Comparison of ENCODE assay signal across 9 cellular contexts in genomic region chr14:26595922-26596721, GRCh38. TPM values are rescaled to one million over a fixed set of nuclear protein-coding genes. Genes with fewer than 3 reads are reported as not detected.
DNase-seq lines count a peak whose midpoint lies in the region; ATAC-seq and TF ChIP-seq lines count a peak whose summit lies in the region.
"Had no signal": no experiment of that assay in that cellular context is flagged by ENCODE, and none has a peak within 500 bp of the region (broad histone marks: within the 10 kb centered on the region; RNA-seq: fewer than 3 reads in every experiment).

No MANE protein-coding gene starts in this region.

- WGBS in right lobe of liver (ENCODE audit: insufficient coverage, low coverage, low lambda C conversion rate, missing lambda C conversion rate), result 23% methylated on average over 15 of the region's 15 CpGs

- H3K4me1 ChIP-seq in ascending aorta (no peaks in the 10 kb centered on the region), right lobe of liver (peaks cover 0 to 3% (median 0%) of the 10 kb centered on the region in 4 donors), thoracic aorta (ENCODE audit: control insufficient read depth in 1 of 2, low read depth in 2 of 2) (peaks cover 0 to 10% of the 10 kb centered on the region in 2 donors)

- H3K4me3 ChIP-seq in ascending aorta, result peak overlapping the region; percentile 64 to 71
- peak overlapping the region; percentile 40 to 54 (median 48) for H3K4me3 ChIP-seq in right lobe of liver
- peak overlapping the region; percentile 91 for H3K4me3 ChIP-seq in thoracic aorta

- H3K36me3 ChIP-seq in ascending aorta, result no peaks in the 10 kb centered on the region
- no peaks in the 10 kb centered on the region for H3K36me3 ChIP-seq in right lobe of liver
- no peaks in the 10 kb centered on the region for H3K36me3 ChIP-seq in thoracic aorta

- ATAC-seq in right lobe of liver (no peak), thoracic aorta (ENCODE audit: insufficient number of reproducible peaks, low FRiP score, low read depth) (no peak), HG02840 (IDR thresholded peaks at IDR 0.05; ENCODE audit: low FRiP score, unreplicated experiment) (no peak), GM21723 (IDR thresholded peaks at IDR 0.05; ENCODE audit: unreplicated experiment) (no peak)

- no peaks in the 10 kb centered on the region for H3K27me3 ChIP-seq in ascending aorta
- H3K27me3 ChIP-seq in right lobe of liver, result peaks cover 0 to 5% of the 10 kb centered on the region in 2 donors
- no peaks in the 10 kb centered on the region for H3K27me3 ChIP-seq in thoracic aorta (replicated peaks; ENCODE audit: insufficient read depth)

- H3K27ac ChIP-seq in ascending aorta (peak overlapping the region in 1 of 2 donors; percentile 36), right lobe of liver (no peak overlapping the region), thoracic aorta (peak overlapping the region in 1 of 2 donors; percentile 44)

- DNase-seq in NCI-H2107 treated with DMSO at 0.1 percent for 48 hours (lab: John Stamatoyannopoulos, UW; ENCODE audit: unreplicated experiment), result peak; percentile 64
- no peak for DNase-seq in NCI-H2107 (lab: John Stamatoyannopoulos, UW)
- no peak for DNase-seq in ascending aorta (ENCODE audit: low spot score in 2 of 2)
- DNase-seq in right lobe of liver, result no peak
- no peak for DNase-seq in thoracic aorta (ENCODE audit: low spot score)
- DNase-seq in iPS-NIHi7 (ENCODE audit: extremely low spot score), result no peak
- DNase-seq: activated CD8-positive, alpha-beta memory T cell treated with anti-CD3 and anti-CD28 coated beads for 24 hours had no signal

- TF ChIP-seq POLR2A in right lobe of liver (IDR thresholded peaks at IDR 0.05), result no peak

- TF ChIP-seq CTCF in ascending aorta (IDR thresholded peaks at IDR 0.05), result no peak
- no peak for TF ChIP-seq CTCF in right lobe of liver (IDR thresholded peaks at IDR 0.05)
- TF ChIP-seq CTCF in thoracic aorta (IDR thresholded peaks at IDR 0.05), result no peak

- H3K9me3 ChIP-seq in ascending aorta, result no peaks in the 10 kb centered on the region
- H3K9me3 ChIP-seq in right lobe of liver, result no peaks in the 10 kb centered on the region
- H3K9me3 ChIP-seq in thoracic aorta, result no peaks in the 10 kb centered on the region

- intact Hi-C loops in ascending aorta (cut with DNase I) (loop anchor here (5.0 kb wide), 1 partner anchor 321 kb away; no protein-coding TSS in a partner anchor), right lobe of liver (cut with DNase I) (no loop called here)

RNA-seq across cellular contexts. Expression of gene NOVA1, which starts 1.7 kb away (rescaled TPM):
- total RNA-seq in ascending aorta, result 11.1 TPM
- 1 to 10 TPM in 2 of 6 experiments, under 1 TPM in 4; 0.12 to 2.0 (median 0.47) TPM for total RNA-seq in right lobe of liver
- 10 to 100 TPM; 10.2 to 11.0 TPM for total RNA-seq in thoracic aorta
